27 cellular contexts compared by ENCODE assay signal in the genomic region with DNA sequence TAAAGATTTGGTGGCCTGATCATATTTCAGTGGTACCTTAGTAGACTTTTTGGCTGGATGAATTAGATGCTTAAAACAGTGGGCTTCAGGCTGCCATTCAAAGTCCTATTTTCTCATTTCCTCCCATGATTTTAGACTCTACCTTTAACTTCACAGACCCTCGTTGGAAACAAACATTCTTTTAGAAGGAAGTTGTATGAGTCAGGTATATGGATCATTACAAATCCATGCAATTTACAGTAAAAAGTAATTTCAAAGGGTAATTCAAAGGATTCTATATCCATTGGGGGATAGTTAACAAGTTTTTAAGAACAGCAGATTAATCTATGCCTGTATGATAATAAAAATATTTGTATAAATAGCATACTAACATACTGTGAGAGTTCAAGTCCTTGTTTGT.
"Had no signal": no experiment of that assay in that cellular context is flagged by ENCODE, and none has a peak within 500 bp of the region (broad histone marks: within the 10 kb centered on the region; RNA-seq: fewer than 3 reads in every experiment).

No MANE protein-coding gene starts in this region.

- ATAC-seq: stimulated activated effector memory CD8-positive, alpha-beta T cell treated with anti-CD3 and anti-CD28 coated beads, Interleukin-12 subunit alpha, Interleukin-12 subunit beta, amount 100 ng/mL, for 72 hours; stimulated activated memory B cell treated with anti-CD40 and anti-IgM and Interleukin-4, amounts not matched to agents 10 μg/mL and 1 μg/mL and 100 μg/mL, for 72 hours; stimulated activated naive B cell treated with anti-CD40 and anti-IgM and Interleukin-4, amounts not matched to agents 10 μg/mL and 1 μg/mL and 100 μg/mL, for 72 hours; stimulated activated naive CD8-positive, alpha-beta T cell treated with anti-CD3 and anti-CD28 coated beads, Interleukin-15, amount 100 ng/mL, for 72 hours; stimulated activated naive CD8-positive, alpha-beta T cell treated with anti-CD3 and anti-CD28 coated beads, Interleukin-15, Interleukin-2, amounts not matched to agents 100 U/mL and 50 U/mL, for 24 hours; upper lobe of right lung had no signal

- H3K9me3 ChIP-seq: stomach, suprapubic skin, testis, thoracic aorta, thyroid gland, tibial artery, tibial nerve, transverse colon, upper lobe of left lung, upper lobe of right lung, uterus, vagina had no signal

- FAIRE-seq: urothelium cell line had no signal

- H3K27ac ChIP-seq: stomach, suprapubic skin, testis, thoracic aorta, thyroid gland, tibial artery, tibial nerve, transverse colon, upper lobe of left lung, upper lobe of right lung, uterus, vagina had no signal

- H3K4me1 ChIP-seq: stomach, suprapubic skin, testis, thyroid gland, tibial artery, tibial nerve, transverse colon, upper lobe of left lung, upper lobe of right lung, uterus, vagina had no signal

- H3K4me3 ChIP-seq: stomach, suprapubic skin, testis, thoracic aorta, thyroid gland, tibial artery, tibial nerve, transverse colon, upper lobe of left lung, upper lobe of right lung, uterus, vagina had no signal

- H3K27me3 ChIP-seq: stomach, suprapubic skin, testis, thyroid gland, tibial artery, tibial nerve, transverse colon, upper lobe of left lung, upper lobe of right lung, uterus, vagina had no signal

- DNase-seq: stimulated activated CD4-positive, alpha-beta T cell treated with anti-CD3 and anti-CD28 coated beads, Interleukin-2, amount 100 ng/mL, for 48 hours; stimulated activated CD4-positive, alpha-beta T cell treated with anti-CD3 and anti-CD28 coated beads, Interleukin-4, amount 100 ng/mL, for 1 hour; stimulated activated CD4-positive, alpha-beta T cell treated with anti-CD3 and anti-CD28 coated beads, Interleukin-4, amount 100 ng/mL, for 24 hours; stimulated activated CD4-positive, alpha-beta T cell treated with anti-CD3 and anti-CD28 coated beads, Interleukin-4, amount 100 ng/mL, for 4 hours; stimulated activated CD8-positive, alpha-beta memory T cell treated with anti-CD3 and anti-CD28 coated beads, Interleukin-4, amount 100 ng/mL, for 48 hours; stimulated activated naive B cell treated with anti-CD40 and anti-IgM and Interleukin-4, amounts not matched to agents 10 μg/mL and 1 μg/mL and 100 μg/mL, for 72 hours; stimulated activated naive CD4-positive, alpha-beta T cell; stimulated activated naive CD4-positive, alpha-beta T cell treated with Interleukin-2 at 50 U/mL for 16 hours; stimulated activated naive CD8-positive, alpha-beta T cell treated with anti-CD3 and anti-CD28 coated beads, Interleukin-15, amount 100 ng/mL, for 72 hours; stimulated activated naive CD8-positive, alpha-beta T cell treated with anti-CD3 and anti-CD28 coated beads, Interleukin-15, Interleukin-2, amounts not matched to agents 100 U/mL and 50 U/mL, for 24 hours; stomach; substantia nigra; testis; thyroid gland; tibial artery; transverse colon; trophoblast cell; upper lobe of left lung; upper lobe of right lung; uterus had no signal

- H3K36me3 ChIP-seq: stomach, suprapubic skin, thoracic aorta, thyroid gland, tibial artery, tibial nerve, transverse colon, upper lobe of left lung, upper lobe of right lung, uterus, vagina had no signal
